In the genomic region with DNA sequence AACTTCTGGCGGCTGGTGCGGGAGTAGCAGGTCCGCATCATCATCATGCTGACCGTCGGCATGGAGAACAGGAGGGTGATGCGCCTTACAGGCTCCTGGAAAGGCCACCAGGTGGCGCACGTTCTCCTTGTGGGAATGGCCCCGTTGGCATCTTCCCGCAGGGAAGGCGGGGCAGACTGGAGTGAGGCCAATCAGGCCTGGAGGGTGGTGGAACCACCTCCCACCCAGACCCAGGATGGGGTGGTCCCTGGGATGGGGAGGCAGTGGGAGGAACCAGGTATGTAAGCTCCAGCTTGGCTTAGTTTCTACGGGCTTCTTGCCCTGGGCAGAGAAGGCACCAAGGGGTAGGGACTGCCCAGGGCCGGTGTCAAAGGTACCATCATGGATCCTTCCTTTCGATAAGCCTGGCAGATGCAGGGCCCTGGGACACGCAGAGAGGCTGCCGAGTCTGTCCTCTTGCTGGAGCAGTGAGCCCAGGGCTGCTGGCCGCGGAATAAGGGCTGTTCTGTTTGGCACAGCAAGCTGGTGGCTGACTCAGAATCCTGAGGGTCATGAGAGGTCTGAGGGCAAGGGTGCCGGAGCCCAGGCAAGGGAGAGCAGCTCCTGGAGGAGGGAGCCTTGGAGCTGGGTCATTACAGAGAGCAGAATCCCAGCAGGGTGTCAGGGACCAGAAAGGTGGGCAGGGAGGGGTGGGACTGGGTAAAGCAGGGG, we compare ENCODE assay signal across 7 cellular contexts. TPM values are rescaled to one million over a fixed set of nuclear protein-coding genes. Genes with fewer than 3 reads are reported as not detected.
DNase-seq lines count a peak whose midpoint lies in the region; ATAC-seq, FAIRE-seq and TF ChIP-seq lines count a peak whose summit lies in the region.

No MANE protein-coding gene starts in this region.

- H3K36me3 ChIP-seq in SK-N-SH (replicated peaks in 1 of 2; ENCODE audit: control insufficient read depth in 1 of 2, insufficient read depth in 2 of 2, low read length in 1 of 2) (no peaks in the 10 kb centered on the region), parathyroid adenoma (ENCODE audit: control insufficient read depth, insufficient read depth, low read length) (no peaks in the 10 kb centered on the region), upper lobe of right lung (no peaks in the 10 kb centered on the region)

- no peak overlapping the region for H3K4me2 ChIP-seq in SK-N-SH
- no peak overlapping the region for H3K4me2 ChIP-seq in parathyroid adenoma (ENCODE audit: low read length)

- TF ChIP-seq EP300 in SK-N-SH (IDR thresholded peaks at IDR 0.05; ENCODE audit: borderline replicate concordance in 1 of 2, low read depth in 1 of 2, low read length in 1 of 2), result no peak

- H3K9me2 ChIP-seq in SK-N-SH, result no peaks in the 10 kb centered on the region

- no peaks in the 10 kb centered on the region for H3K9me3 Mint-ChIP-seq in activated naive CD4-positive, alpha-beta T cell treated with anti-CD3 and anti-CD28 coated beads, Interleukin-2, amount 10 ng/mL, durations not matched to agents 7 days and 5 days
- peaks cover 2% of the 10 kb centered on the region for H3K9me3 Mint-ChIP-seq in glutamatergic neuron (ENCODE audit: unreplicated experiment)

- CTCF ChIA-PET in SK-N-SH (lab: Yijun Ruan, JAX), result interaction anchor here (0.7 to 8.1 kb wide), 18 partner anchors 8 to 535 kb away, joined by 3 to 187 read pairs (median 4); a partner anchor contains a TSS
- CTCF ChIA-PET in activated naive CD4-positive, alpha-beta T cell treated with anti-CD3 and anti-CD28 coated beads, Interleukin-2, amount 10 ng/mL, durations not matched to agents 7 days and 5 days (lab: Charles Lee), result interaction anchor here (0.7 to 4.2 kb wide), 11 partner anchors 8 to 535 kb away, joined by 3 to 34 read pairs (median 6); a partner anchor contains a TSS

- H3K9ac ChIP-seq in SK-N-SH (no peak overlapping the region), parathyroid adenoma (no peak overlapping the region)

- no peak for TF ChIP-seq POLR2A in GM12892 (IDR thresholded peaks at IDR 0.05; ENCODE audit: low read depth, low read length)

- peak; percentile 80 for TF ChIP-seq CTCF in SK-N-SH (IDR thresholded peaks at IDR 0.05)
- TF ChIP-seq CTCF in glutamatergic neuron (IDR thresholded peaks at IDR 0.05; ENCODE audit: partially characterized antibody, unreplicated experiment), result peak; percentile 87
- TF ChIP-seq CTCF in parathyroid adenoma (IDR thresholded peaks at IDR 0.05), result peak; percentile 62
- TF ChIP-seq CTCF in upper lobe of right lung (IDR thresholded peaks at IDR 0.05), result peak; percentile 85

- no peak overlapping the region for H2AFZ ChIP-seq in SK-N-SH (ENCODE audit: low read depth)
- no peak overlapping the region for H2AFZ ChIP-seq in parathyroid adenoma

- 19% methylated on average over 9 of the region's 19 CpGs for WGBS in SK-N-SH (ENCODE audit: low lambda C conversion rate)

- H3K4me3 ChIP-seq in SK-N-SH (ENCODE audit: low read depth in 2 of 2, low read length in 1 of 2), result no peak overlapping the region
- H3K4me3 ChIP-seq in parathyroid adenoma (ENCODE audit: low read depth, low read length), result no peak overlapping the region
- no peak overlapping the region for H3K4me3 ChIP-seq in upper lobe of right lung

- no peak overlapping the region for H3K27ac Mint-ChIP-seq in activated naive CD4-positive, alpha-beta T cell treated with anti-CD3 and anti-CD28 coated beads, Interleukin-2, amount 10 ng/mL, durations not matched to agents 7 days and 5 days
- no peak overlapping the region for H3K27ac Mint-ChIP-seq in glutamatergic neuron (ENCODE audit: unreplicated experiment)

- no peak overlapping the region for H3K4me3 Mint-ChIP-seq in activated naive CD4-positive, alpha-beta T cell treated with anti-CD3 and anti-CD28 coated beads, Interleukin-2, amount 10 ng/mL, durations not matched to agents 7 days and 5 days
- no peak overlapping the region for H3K4me3 Mint-ChIP-seq in glutamatergic neuron (ENCODE audit: unreplicated experiment)

- H3F3A ChIP-seq in SK-N-SH (replicated peaks; ENCODE audit: insufficient read depth), result no peaks in the 10 kb centered on the region

- peaks cover 0 to 4% of the 10 kb centered on the region in 2 experiments; a peak in 1 of 4 replicates for H3K4me1 ChIP-seq in SK-N-SH (ENCODE audit: control insufficient read depth in 1 of 2, insufficient read depth in 2 of 2, low read depth in 1 of 2, low read length in 1 of 2)
- H3K4me1 ChIP-seq in parathyroid adenoma, result no peaks in the 10 kb centered on the region
- no peaks in the 10 kb centered on the region for H3K4me1 ChIP-seq in upper lobe of right lung

- peaks cover 10% of the 10 kb centered on the region for H3K4me1 Mint-ChIP-seq in activated naive CD4-positive, alpha-beta T cell treated with anti-CD3 and anti-CD28 coated beads, Interleukin-2, amount 10 ng/mL, durations not matched to agents 7 days and 5 days
- peaks cover 6% of the 10 kb centered on the region for H3K4me1 Mint-ChIP-seq in glutamatergic neuron (ENCODE audit: low read depth, unreplicated experiment)

- POLR2A ChIA-PET in SK-N-SH (lab: Yijun Ruan, JAX), result no interaction called here

- peaks cover 79% of the 10 kb centered on the region for H3K27me3 Mint-ChIP-seq in activated naive CD4-positive, alpha-beta T cell treated with anti-CD3 and anti-CD28 coated beads, Interleukin-2, amount 10 ng/mL, durations not matched to agents 7 days and 5 days
- peaks cover 9% of the 10 kb centered on the region for H3K27me3 Mint-ChIP-seq in glutamatergic neuron (ENCODE audit: unreplicated experiment)

- DNase-seq in GM12892 (ENCODE audit: insufficient read length) (peak; percentile 53), NAMALWA (ENCODE audit: low spot score) (peak; percentile 81), SK-N-SH (peak; percentile 90), glutamatergic neuron (peak; percentile 95), upper lobe of right lung (peak; percentile 92)
- peak; percentile 79 for DNase-seq in activated naive CD4-positive, alpha-beta T cell treated with anti-CD3 and anti-CD28 coated beads, Interleukin-2, amount 10 ng/mL, durations not matched to agents 7 days and 5 days

- peak; percentile 76 for ATAC-seq in upper lobe of right lung

- H3K27ac ChIP-seq in SK-N-SH (ENCODE audit: low read depth in 2 of 2, low read length in 1 of 2), result no peak overlapping the region
- H3K27ac ChIP-seq in parathyroid adenoma, result no peak overlapping the region
- H3K27ac ChIP-seq in upper lobe of right lung, result no peak overlapping the region

- intact Hi-C loops in upper lobe of right lung (cut with DNase I), result loop anchor here (5.0 kb wide), 1 partner anchor 132 kb away; no protein-coding TSS in a partner anchor

- H3K79me2 ChIP-seq in SK-N-SH (ENCODE audit: insufficient read depth), result no peaks in the 10 kb centered on the region
- no peaks in the 10 kb centered on the region for H3K79me2 ChIP-seq in parathyroid adenoma

- FAIRE-seq in GM12892 (lab: Jason Lieb, UNC), result peak; percentile 14

- H3K27me3 ChIP-seq in SK-N-SH (ENCODE audit: insufficient read depth) (peaks cover 12% of the 10 kb centered on the region; the same call in 1 of the 2 replicates), parathyroid adenoma (ENCODE audit: control insufficient read depth, insufficient read depth, low read length) (no peaks in the 10 kb centered on the region), upper lobe of right lung (no peaks in the 10 kb centered on the region)

- TF ChIP-seq RAD21 in SK-N-SH (IDR thresholded peaks at IDR 0.05; ENCODE audit: low read length), result peak; percentile 70

- H3K36me3 Mint-ChIP-seq in activated naive CD4-positive, alpha-beta T cell treated with anti-CD3 and anti-CD28 coated beads, Interleukin-2, amount 10 ng/mL, durations not matched to agents 7 days and 5 days, result no peaks in the 10 kb centered on the region
- no peaks in the 10 kb centered on the region for H3K36me3 Mint-ChIP-seq in glutamatergic neuron (ENCODE audit: unreplicated experiment)

- H3K9me3 ChIP-seq in SK-N-SH (no peaks in the 10 kb centered on the region), parathyroid adenoma (ENCODE audit: control insufficient read depth, low read length) (no peaks in the 10 kb centered on the region), upper lobe of right lung (no peaks in the 10 kb centered on the region)

- no peaks in the 10 kb centered on the region for H4K20me1 ChIP-seq in SK-N-SH (ENCODE audit: insufficient read depth)

TF ChIP-seq in SK-N-SH, 30 proteins besides CTCF, POLR2A, EP300 and RAD21:
- TF ChIP-seq SMC3 (IDR thresholded peaks at IDR 0.05; ENCODE audit: low read depth, low read length), result peak; percentile 71
- no peak for TF ChIP-seq POLR2AphosphoS5 (IDR thresholded peaks at IDR 0.05; ENCODE audit: low read depth, low read length)
TF ChIP-seq in SK-N-SH: peak in this region for 1.

RNA-seq across cellular contexts. Expression of a gene that starts 8.7 kb away (rescaled TPM):
- not detected for polyA plus RNA-seq in GM12892 (2012; ENCODE audit: missing spikeins)
- polyA plus RNA-seq in SK-N-SH (2012; rRNA removed), result 0.03 TPM in 1 of 2 replicates, not detected in the other
- 0.03 TPM in 1 of 2 replicates, not detected in the other for polyA plus RNA-seq in SK-N-SH (2012; cell fraction: cytosol; rRNA removed)
- 0.06 TPM in 1 of 2 replicates, not detected in the other for polyA plus RNA-seq in SK-N-SH (2012; cell fraction: nucleus; rRNA removed)
- 0.37 TPM for total RNA-seq in glutamatergic neuron (ENCODE audit: unreplicated experiment)
- 1.8 TPM for total RNA-seq in upper lobe of right lung

RNA-seq across cellular contexts. Expression of a gene that starts 24.5 kb away (rescaled TPM):
- polyA plus RNA-seq in GM12892 (2012; ENCODE audit: missing spikeins), result 36.3 TPM
- polyA plus RNA-seq in SK-N-SH (2012; rRNA removed), result not detected in 2 replicates
- polyA plus RNA-seq in SK-N-SH (2012; cell fraction: cytosol; rRNA removed), result 0.01 TPM in 1 of 2 replicates, not detected in the other
- not detected in 2 replicates for polyA plus RNA-seq in SK-N-SH (2012; cell fraction: nucleus; rRNA removed)
- total RNA-seq in glutamatergic neuron (ENCODE audit: unreplicated experiment) (not detected), upper lobe of right lung (7.3 TPM)

RNA-seq across cellular contexts. Expression of a gene that starts 40.4 kb away (rescaled TPM):
- polyA plus RNA-seq in GM12892 (2012; ENCODE audit: missing spikeins), result 12.4 TPM
- 62.0 and 66.9 TPM in 2 replicates for polyA plus RNA-seq in SK-N-SH (2012; rRNA removed)
- polyA plus RNA-seq in SK-N-SH (2012; cell fraction: cytosol; rRNA removed), result 47.7 and 57.8 TPM in 2 replicates
- 77.1 and 78.7 TPM in 2 replicates for polyA plus RNA-seq in SK-N-SH (2012; cell fraction: nucleus; rRNA removed)
- total RNA-seq in glutamatergic neuron (ENCODE audit: unreplicated experiment), result 160 TPM
- 106 TPM for total RNA-seq in upper lobe of right lung
